In genomic region chr16:56910654-56911539, GRCh38 we compare ENCODE assay signal across 8 cellular contexts. TPM values are rescaled to one million over a fixed set of nuclear protein-coding genes. Genes with fewer than 3 reads are reported as not detected.
DNase-seq lines count a peak whose midpoint lies in the region; ATAC-seq and TF ChIP-seq lines count a peak whose summit lies in the region.

No MANE protein-coding gene starts in this region.

- H3K4me2 ChIP-seq in smooth muscle cell (peak overlapping the region; percentile 17), hepatocyte (no peak overlapping the region), Karpas-422 (ENCODE audit: low read depth, low read length, poor library complexity, severe bottlenecking) (no peak overlapping the region)

- H3K27me3 ChIP-seq in foreskin keratinocyte (no peaks in the 10 kb centered on the region), smooth muscle cell (ENCODE audit: low read depth) (no peaks in the 10 kb centered on the region), hepatocyte (no peaks in the 10 kb centered on the region), Karpas-422 (ENCODE audit: low read length) (no peaks in the 10 kb centered on the region)

- H3K4me3 ChIP-seq in smooth muscle cell (no peak overlapping the region), hepatocyte (no peak overlapping the region), Karpas-422 (ENCODE audit: low read length) (no peak overlapping the region)

- H3F3A ChIP-seq in smooth muscle cell (ENCODE audit: low read depth) = peaks cover 16% of the 10 kb centered on the region

- CTCF ChIA-PET in activated CD4-positive, alpha-beta memory T cell treated with anti-CD3 and anti-CD28 coated beads for 36 hours (lab: Charles Lee) = interaction anchor here (0.6 to 1.2 kb wide), 4 partner anchors 26 to 45 kb away, joined by 3 to 5 read pairs (median 3); no protein-coding TSS in a partner anchor
- CTCF ChIA-PET in activated CD4-positive, alpha-beta memory T cell treated with anti-CD3 and anti-CD28 coated beads, Interleukin-2, amount 10 ng/mL, durations not matched to agents 7 days and 5 days (lab: Charles Lee) = interaction anchor here (1.2 to 1.4 kb wide), 3 partner anchors 10 to 54 kb away, joined by 3 to 6 read pairs (median 5); no protein-coding TSS in a partner anchor

- no peaks in the 10 kb centered on the region for H3K9me2 ChIP-seq in hepatocyte (replicated peaks; ENCODE audit: insufficient read depth)
- H3K9me2 ChIP-seq in Karpas-422 (replicated peaks; ENCODE audit: insufficient read depth, low read length) = no peaks in the 10 kb centered on the region

- POLR2A ChIA-PET in activated CD4-positive, alpha-beta memory T cell treated with anti-CD3 and anti-CD28 coated beads for 36 hours (lab: Charles Lee) = interaction anchor here (0.6 to 4.2 kb wide), 6 partner anchors 14 to 275 kb away, joined by 3 to 27 read pairs (median 5); partner anchors contain the start of genes HERPUD1 and PSME3IP1
- POLR2A ChIA-PET in activated CD4-positive, alpha-beta memory T cell treated with anti-CD3 and anti-CD28 coated beads, Interleukin-2, amount 10 ng/mL, durations not matched to agents 7 days and 5 days (lab: Charles Lee) = interaction anchor here (0.6 to 1.6 kb wide), 2 partner anchors 33 to 68 kb away, joined by 3 to 4 read pairs; no protein-coding TSS in a partner anchor

- peak overlapping the region; percentile 66 for H3K27ac Mint-ChIP-seq in activated CD4-positive, alpha-beta memory T cell treated with anti-CD3 and anti-CD28 coated beads for 36 hours
- no peak overlapping the region for H3K27ac Mint-ChIP-seq in activated CD4-positive, alpha-beta memory T cell treated with anti-CD3 and anti-CD28 coated beads, Interleukin-2, amount 10 ng/mL, durations not matched to agents 7 days and 5 days

- H3K4me3 Mint-ChIP-seq in activated CD4-positive, alpha-beta memory T cell treated with anti-CD3 and anti-CD28 coated beads for 36 hours = no peak overlapping the region
- no peak overlapping the region for H3K4me3 Mint-ChIP-seq in activated CD4-positive, alpha-beta memory T cell treated with anti-CD3 and anti-CD28 coated beads, Interleukin-2, amount 10 ng/mL, durations not matched to agents 7 days and 5 days

- H3K4me1 ChIP-seq in foreskin keratinocyte = peaks cover 46% of the 10 kb centered on the region
- H3K4me1 ChIP-seq in smooth muscle cell (ENCODE audit: low read depth) = no peaks in the 10 kb centered on the region
- peaks cover 15% of the 10 kb centered on the region for H3K4me1 ChIP-seq in hepatocyte (ENCODE audit: insufficient read depth)
- peaks cover 23% of the 10 kb centered on the region for H3K4me1 ChIP-seq in Karpas-422 (ENCODE audit: low read length)

- H3K27ac ChIP-seq in foreskin keratinocyte (no peak overlapping the region), smooth muscle cell (ENCODE audit: low read depth) (peak overlapping the region; percentile 73), hepatocyte (no peak overlapping the region), Karpas-422 (ENCODE audit: low read length) (no peak overlapping the region)

- H3K36me3 Mint-ChIP-seq in activated CD4-positive, alpha-beta memory T cell treated with anti-CD3 and anti-CD28 coated beads for 36 hours = no peaks in the 10 kb centered on the region
- no peaks in the 10 kb centered on the region for H3K36me3 Mint-ChIP-seq in activated CD4-positive, alpha-beta memory T cell treated with anti-CD3 and anti-CD28 coated beads, Interleukin-2, amount 10 ng/mL, durations not matched to agents 7 days and 5 days (ENCODE audit: low read depth)

- intact Hi-C loops in activated CD4-positive, alpha-beta memory T cell treated with anti-CD3 and anti-CD28 coated beads for 36 hours (cut with micrococcal nuclease) = no loop called here

- no peaks in the 10 kb centered on the region for H3K36me3 ChIP-seq in smooth muscle cell (ENCODE audit: low read depth)
- H3K36me3 ChIP-seq in hepatocyte (replicated peaks; ENCODE audit: insufficient read depth, low read depth) = no peaks in the 10 kb centered on the region
- no peaks in the 10 kb centered on the region for H3K36me3 ChIP-seq in Karpas-422 (ENCODE audit: insufficient read depth, low read length)

- TF ChIP-seq CTCF in foreskin keratinocyte (conservative IDR thresholded peaks at IDR 0.05) = no peak
- TF ChIP-seq CTCF in smooth muscle cell (IDR thresholded peaks at IDR 0.05; ENCODE audit: borderline replicate concordance, insufficient read depth, poor library complexity, severe bottlenecking) = no peak
- no peak for TF ChIP-seq CTCF in hepatocyte (IDR thresholded peaks at IDR 0.05; ENCODE audit: poor library complexity)

- H4K20me1 ChIP-seq in smooth muscle cell (ENCODE audit: low read depth) (no peaks in the 10 kb centered on the region), hepatocyte (ENCODE audit: insufficient read depth, poor library complexity, severe bottlenecking) (no peaks in the 10 kb centered on the region), Karpas-422 (ENCODE audit: insufficient read depth, low read depth, low read length) (no peaks in the 10 kb centered on the region)

- 69% methylated on average over 12 of the region's 12 CpGs for WGBS in smooth muscle cell (ENCODE audit: low lambda C conversion rate)
- 82% methylated on average over 12 of the region's 12 CpGs for WGBS in hepatocyte (ENCODE audit: low lambda C conversion rate, missing lambda C conversion rate)

- peaks cover 22% of the 10 kb centered on the region for H3K4me1 Mint-ChIP-seq in activated CD4-positive, alpha-beta memory T cell treated with anti-CD3 and anti-CD28 coated beads for 36 hours (ENCODE audit: low read depth)
- H3K4me1 Mint-ChIP-seq in activated CD4-positive, alpha-beta memory T cell treated with anti-CD3 and anti-CD28 coated beads, Interleukin-2, amount 10 ng/mL, durations not matched to agents 7 days and 5 days = peaks cover 19% of the 10 kb centered on the region

- no peaks in the 10 kb centered on the region for H3K9me3 Mint-ChIP-seq in activated CD4-positive, alpha-beta memory T cell treated with anti-CD3 and anti-CD28 coated beads for 36 hours
- no peaks in the 10 kb centered on the region for H3K9me3 Mint-ChIP-seq in activated CD4-positive, alpha-beta memory T cell treated with anti-CD3 and anti-CD28 coated beads, Interleukin-2, amount 10 ng/mL, durations not matched to agents 7 days and 5 days

- ATAC-seq in foreskin keratinocyte (peak; percentile 49), HG02840 (IDR thresholded peaks at IDR 0.05; ENCODE audit: low FRiP score, unreplicated experiment) (no peak)

- H2AFZ ChIP-seq in smooth muscle cell (ENCODE audit: low read depth) (no peak overlapping the region), hepatocyte (no peak overlapping the region), Karpas-422 (ENCODE audit: low read length) (no peak overlapping the region)

- H3K79me2 ChIP-seq in smooth muscle cell (ENCODE audit: low read depth) (no peaks in the 10 kb centered on the region), hepatocyte (no peaks in the 10 kb centered on the region), Karpas-422 (ENCODE audit: low read length) (no peaks in the 10 kb centered on the region)

- H3K9ac ChIP-seq in smooth muscle cell (ENCODE audit: low read depth) = no peak overlapping the region
- no peak overlapping the region for H3K9ac ChIP-seq in Karpas-422 (ENCODE audit: low read length)

- H3K27me3 Mint-ChIP-seq in activated CD4-positive, alpha-beta memory T cell treated with anti-CD3 and anti-CD28 coated beads for 36 hours = no peaks in the 10 kb centered on the region
- peaks cover 17% of the 10 kb centered on the region for H3K27me3 Mint-ChIP-seq in activated CD4-positive, alpha-beta memory T cell treated with anti-CD3 and anti-CD28 coated beads, Interleukin-2, amount 10 ng/mL, durations not matched to agents 7 days and 5 days

- H3K9me3 ChIP-seq in smooth muscle cell (replicated peaks; ENCODE audit: low read depth) (no peaks in the 10 kb centered on the region), hepatocyte (ENCODE audit: low read depth) (no peaks in the 10 kb centered on the region), Karpas-422 (ENCODE audit: low read length) (no peaks in the 10 kb centered on the region)

- DNase-seq in activated CD4-positive, alpha-beta memory T cell treated with anti-CD3 and anti-CD28 coated beads for 36 hours = peak; percentile 67
- no peak for DNase-seq in activated CD4-positive, alpha-beta memory T cell treated with anti-CD3 and anti-CD28 coated beads, Interleukin-2, amount 10 ng/mL, durations not matched to agents 7 days and 5 days
- DNase-seq in SKM-1 treated with dmso at 0.1 percent for 144 hours (lab: John Stamatoyannopoulos, UW; ENCODE audit: unreplicated experiment) (peak; percentile 93), foreskin keratinocyte (peak; percentile 87 to 93), smooth muscle cell (lab: John Stamatoyannopoulos, UW; ENCODE audit: unreplicated experiment) (no peak), hepatocyte (ENCODE audit: low spot score) (no peak), Karpas-422 (no peak)

RNA-seq across cellular contexts. Expression of gene HERPUD1, which starts 21.0 kb away (rescaled TPM):
- total RNA-seq in activated CD4-positive, alpha-beta memory T cell treated with anti-CD3 and anti-CD28 coated beads for 36 hours = 100 to 1,000 TPM; 159 TPM
- 100 to 1,000 TPM; 166 to 171 TPM for total RNA-seq in activated CD4-positive, alpha-beta memory T cell treated with anti-CD3 and anti-CD28 coated beads, Interleukin-2, amount 10 ng/mL, durations not matched to agents 7 days and 5 days
- total RNA-seq in foreskin keratinocyte (124 and 170 TPM in 2 replicates), smooth muscle cell (278 and 291 TPM in 2 replicates), hepatocyte (201 and 253 TPM in 2 replicates)
- polyA plus RNA-seq in foreskin keratinocyte (108 and 144 TPM in 2 replicates), smooth muscle cell (222 and 253 TPM in 2 replicates), hepatocyte (185 and 199 TPM in 2 replicates)
- total RNA-seq in Karpas-422 (2014; rRNA removed; shearing (Covaris generic); ENCODE audit: low replicate concordance) = 98.1 and 112 TPM in 2 replicates

RNA-seq across cellular contexts. Expression of gene SLC12A3, which starts 45.9 kb away (rescaled TPM):
- total RNA-seq in activated CD4-positive, alpha-beta memory T cell treated with anti-CD3 and anti-CD28 coated beads for 36 hours = not detected
- total RNA-seq in activated CD4-positive, alpha-beta memory T cell treated with anti-CD3 and anti-CD28 coated beads, Interleukin-2, amount 10 ng/mL, durations not matched to agents 7 days and 5 days = not detected
- total RNA-seq in foreskin keratinocyte (not detected in 2 replicates), smooth muscle cell (not detected in 2 replicates), hepatocyte (not detected in 2 replicates)
- polyA plus RNA-seq in foreskin keratinocyte (0.03 TPM in 1 of 2 replicates, not detected in the other), smooth muscle cell (not detected in 2 replicates), hepatocyte (not detected in 2 replicates)
- 0.14 TPM in 1 of 2 replicates, not detected in the other for total RNA-seq in Karpas-422 (2014; rRNA removed; shearing (Covaris generic); ENCODE audit: low replicate concordance)

RNA-seq across cellular contexts. Expression of gene CETP, which starts 50.9 kb away (rescaled TPM):
- total RNA-seq in activated CD4-positive, alpha-beta memory T cell treated with anti-CD3 and anti-CD28 coated beads for 36 hours = not detected
- not detected for total RNA-seq in activated CD4-positive, alpha-beta memory T cell treated with anti-CD3 and anti-CD28 coated beads, Interleukin-2, amount 10 ng/mL, durations not matched to agents 7 days and 5 days
- total RNA-seq in foreskin keratinocyte (not detected in 2 replicates), smooth muscle cell (not detected in 2 replicates), hepatocyte (not detected in 2 replicates)
- polyA plus RNA-seq in foreskin keratinocyte (not detected in 2 replicates), smooth muscle cell (0.22 TPM in 1 of 2 replicates, not detected in the other), hepatocyte (not detected in 2 replicates)
- total RNA-seq in Karpas-422 (2014; rRNA removed; shearing (Covaris generic); ENCODE audit: low replicate concordance) = 0.32 and 0.48 TPM in 2 replicates

Comparison
In these comparisons a context has a peak if more than half of its experiments do, and no peak if none do; other contexts are left out.
1. DNase-seq: peak in activated CD4-positive, alpha-beta memory T cell treated with anti-CD3 and anti-CD28 coated beads for 36 hours (single experiment), SKM-1 treated with dmso at 0.1 percent for 144 hours (single experiment) and foreskin keratinocyte (2 of 2); none in activated CD4-positive, alpha-beta memory T cell treated with anti-CD3 and anti-CD28 coated beads, Interleukin-2, amount 10 ng/mL, durations not matched to agents 7 days and 5 days (single experiment), smooth muscle cell (single experiment), hepatocyte (single experiment) and Karpas-422 (single experiment).